Comparison of ENCODE assay signal across 17 cellular contexts in the genomic region with DNA sequence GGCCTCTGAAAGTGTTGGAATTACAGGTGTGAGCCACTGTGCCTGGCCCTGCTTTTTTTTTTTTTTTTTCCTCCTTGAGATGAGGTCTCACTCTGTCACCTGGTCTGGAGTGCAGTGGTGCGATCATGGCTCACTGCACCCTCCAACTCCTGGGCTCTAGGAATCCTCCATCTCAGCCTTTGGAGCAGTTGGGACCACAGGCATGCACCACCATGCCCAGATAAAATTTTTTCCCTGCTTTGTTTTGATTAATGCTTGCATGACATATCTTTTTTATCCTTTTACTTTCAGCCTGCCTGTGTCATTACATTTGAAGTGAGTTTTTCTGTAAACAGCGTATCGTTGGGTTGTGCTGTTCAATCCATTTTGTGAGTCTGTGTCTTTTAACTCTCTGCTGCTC. TPM values are rescaled to one million over a fixed set of nuclear protein-coding genes. Genes with fewer than 3 reads are reported as not detected.
A peak's percentile ranks its signal among the peaks of the same experiment; 100 is the strongest.
DNase-seq lines count a peak whose midpoint lies in the region; ATAC-seq lines count a peak whose summit lies in the region.
"Had no signal": no experiment of that assay in that cellular context is flagged by ENCODE, and none has a peak within 500 bp of the region (broad histone marks: within the 10 kb centered on the region; RNA-seq: fewer than 3 reads in every experiment).

No MANE protein-coding gene starts in this region.

- no peak overlapping the region for H2BK5ac ChIP-seq in trophoblast cell (ENCODE audit: low read depth, low read length, poor library complexity)

- H4K8ac ChIP-seq in trophoblast cell (ENCODE audit: low read depth, low read length) = no peak overlapping the region

- no peak overlapping the region for H3K4me2 ChIP-seq in BLaER1
- H3K4me2 ChIP-seq in trophoblast cell (ENCODE audit: low read length) = no peak overlapping the region

- WGBS in trophoblast cell (ENCODE audit: extremely low coverage, insufficient coverage, insufficient read length) = no CpG with 5 or more reads among the region's 3 CpGs
- WGBS in right cardiac atrium = 95% methylated on average over 3 of the region's 3 CpGs

- H3K18ac ChIP-seq in trophoblast cell (ENCODE audit: low read length) = no peak overlapping the region

- peak overlapping the region; percentile 10; the same call in 1 of the 2 replicates for H3K27ac ChIP-seq in BLaER1
- H3K27ac ChIP-seq in trophoblast cell (ENCODE audit: low read depth, low read length) = no peak overlapping the region
- H3K27ac ChIP-seq in right cardiac atrium (ENCODE audit: low read length) = no peak overlapping the region

- intact Hi-C loops in left ventricle myocardium superior (cut with micrococcal nuclease) = no loop called here
- intact Hi-C loops in right cardiac atrium (cut with DNase I) = no loop called here

- H4K91ac ChIP-seq in trophoblast cell (ENCODE audit: low read depth, low read length) = no peak overlapping the region

- no peaks in the 10 kb centered on the region for H3K27me3 ChIP-seq in BLaER1
- no peaks in the 10 kb centered on the region for H3K27me3 ChIP-seq in trophoblast cell (ENCODE audit: insufficient read depth, low read length)
- no peaks in the 10 kb centered on the region for H3K27me3 ChIP-seq in right cardiac atrium (ENCODE audit: control insufficient read depth, insufficient read depth)

- H3K9me3 ChIP-seq in BLaER1 = peaks cover 10% of the 10 kb centered on the region; the same call in 1 of the 2 replicates
- no peaks in the 10 kb centered on the region for H3K9me3 ChIP-seq in trophoblast cell (ENCODE audit: insufficient read depth, low read depth, low read length)
- H3K9me3 ChIP-seq in right cardiac atrium (ENCODE audit: control insufficient read depth, low read length) = no peaks in the 10 kb centered on the region

- H3K4me1 ChIP-seq in BLaER1 (no peaks in the 10 kb centered on the region), trophoblast cell (ENCODE audit: control insufficient read depth in 1 of 2, insufficient read depth in 2 of 2, low read length in 2 of 2) (no peaks in the 10 kb centered on the region), right cardiac atrium (ENCODE audit: control insufficient read depth, insufficient read depth, low read length) (peaks cover 1% of the 10 kb centered on the region)

- no peak overlapping the region for H2AK5ac ChIP-seq in trophoblast cell (ENCODE audit: low read length)

- H3K9ac ChIP-seq in BLaER1 (no peak overlapping the region), trophoblast cell (ENCODE audit: low read length) (no peak overlapping the region)

- DNase-seq in EH (ENCODE audit: low read depth) (peak; percentile 57), amniotic epithelial cell (ENCODE audit: low read depth) (peak; percentile 48), glomerular visceral epithelial cell (ENCODE audit: extremely low spot score) (peak; percentile 17), left ventricle myocardium superior (no peak), trophoblast cell (no peak), right cardiac atrium (no peak)
- DNase-seq: H7; NCI-H1417; NCI-H1930; NCI-H2171; NCI-H446; NCI-H69; NK-92 treated with Interleukin-12 subunit alpha and Interleukin-12 subunit beta, amount 100 ng/mL, for 24 hours; OCI-M1; RPMI8226; SIG-M5 had no signal

- no peak overlapping the region for H3K4ac ChIP-seq in trophoblast cell (ENCODE audit: low read depth, low read length)

- H2BK120ac ChIP-seq in trophoblast cell (ENCODE audit: insufficient read depth, low read length, poor library complexity) = no peak overlapping the region

- ATAC-seq in left ventricle myocardium superior (no peak), right cardiac atrium (no peak)

- H3K79me1 ChIP-seq in trophoblast cell (ENCODE audit: low read length) = no peaks in the 10 kb centered on the region

- no peak overlapping the region for H2AFZ ChIP-seq in trophoblast cell (ENCODE audit: insufficient read depth, low read length, poor library complexity)

- H4K20me1 ChIP-seq in BLaER1 = peaks cover 61% of the 10 kb centered on the region

- H2BK12ac ChIP-seq in trophoblast cell (ENCODE audit: low read length) = no peak overlapping the region

- H4K12ac ChIP-seq in trophoblast cell (ENCODE audit: low read depth, low read length) = no peak overlapping the region

- H3K4me3 ChIP-seq in BLaER1 (no peak overlapping the region), trophoblast cell (ENCODE audit: low read depth, low read length) (no peak overlapping the region), right cardiac atrium (ENCODE audit: low read length) (no peak overlapping the region)

- no peaks in the 10 kb centered on the region for H3K79me2 ChIP-seq in trophoblast cell (ENCODE audit: control insufficient read depth, insufficient read depth, low read length, poor library complexity)

- H3K36me3 ChIP-seq in BLaER1 (peaks cover 92% of the 10 kb centered on the region), trophoblast cell (ENCODE audit: control insufficient read depth in 1 of 2, insufficient read depth in 2 of 2, low read length in 2 of 2) (peaks cover 12 to 29% of the 10 kb centered on the region in 2 experiments)

- no peak overlapping the region for H3K14ac ChIP-seq in trophoblast cell (ENCODE audit: low read length)

- H3K23ac ChIP-seq in trophoblast cell (ENCODE audit: low read length) = no peak overlapping the region

RNA-seq across cellular contexts. Expression of gene USP42, which starts 23.5 kb away (rescaled TPM):
- total RNA-seq in left ventricle myocardium superior (5.2 TPM), right cardiac atrium (1 to 10 TPM; 4.5 to 6.8 (median 5.4) TPM)
- polyA plus RNA-seq in trophoblast cell (2013) = 24.8 and 25.8 TPM in 2 replicates
- 2.2 TPM for polyA plus RNA-seq in right cardiac atrium

Comparison
In these comparisons a context has a peak if more than half of its experiments do, and no peak if none do; other contexts are left out.
1. DNase-seq: peak in EH (single experiment), amniotic epithelial cell (single experiment) and glomerular visceral epithelial cell (single experiment); none in left ventricle myocardium superior (single experiment), trophoblast cell (0 of 2) and right cardiac atrium (0 of 3).